In the genomic region with DNA sequence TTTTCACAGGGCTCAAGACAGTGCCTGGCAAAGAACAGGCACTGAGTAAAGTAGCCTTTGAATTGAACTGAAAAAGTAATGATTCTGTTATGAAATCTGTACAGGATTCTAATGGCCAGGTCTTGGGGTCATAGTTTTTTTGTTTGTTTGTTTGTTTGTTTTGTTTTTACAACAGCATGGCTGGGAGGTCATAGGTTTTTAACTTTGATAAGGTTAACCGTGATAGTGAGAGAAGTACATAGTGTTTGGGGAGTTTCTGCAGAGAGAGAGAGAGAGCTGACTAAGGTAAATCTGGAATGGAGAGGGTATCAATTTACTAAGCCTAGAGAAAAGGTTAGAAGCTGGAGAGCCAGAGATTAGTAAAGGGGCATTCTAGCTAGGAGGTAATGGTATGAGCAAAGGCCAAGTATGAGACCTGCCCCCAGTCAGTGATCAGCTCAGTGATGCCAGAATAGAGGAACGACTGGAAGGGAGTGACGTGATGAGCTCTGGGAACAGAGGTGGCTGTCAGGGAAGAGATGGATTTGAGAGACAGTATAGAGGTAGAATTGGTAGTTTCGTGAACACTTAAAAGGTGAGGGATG, we compare ENCODE assay signal across 25 cellular contexts. TPM values are rescaled to one million over a fixed set of nuclear protein-coding genes. Genes with fewer than 3 reads are reported as not detected.
DNase-seq lines count a peak whose midpoint lies in the region; ATAC-seq and TF ChIP-seq lines count a peak whose summit lies in the region.
"Had no signal": no experiment of that assay in that cellular context is flagged by ENCODE, and none has a peak within 500 bp of the region (broad histone marks: within the 10 kb centered on the region; RNA-seq: fewer than 3 reads in every experiment).

No MANE protein-coding gene starts in this region.

- no peaks in the 10 kb centered on the region for H3K9me3 Mint-ChIP-seq in stimulated activated naive CD8-positive, alpha-beta T cell treated with anti-CD3 and anti-CD28 coated beads, Interleukin-15, Interleukin-2, amounts not matched to agents 100 ng/mL and 50 ng/mL, for 24 hours
- no peaks in the 10 kb centered on the region for H3K9me3 Mint-ChIP-seq in activated T-helper 2 cell treated with anti-CD3 and anti-CD28 coated beads, Interferon-gamma antibody, Interleukin-2, Interleukin-4, amounts not matched to agents 10 μg/mL and 5 μg/mL and 100 μg/mL, durations not matched to agents 14 hours and 24 hours and 36 hours
- H3K9me3 Mint-ChIP-seq in memory B cell = no peaks in the 10 kb centered on the region
- no peaks in the 10 kb centered on the region for H3K9me3 Mint-ChIP-seq in type B pancreatic cell
- H3K9me3 Mint-ChIP-seq: WTC11 had no signal

- peaks cover 50% of the 10 kb centered on the region for H3K4me1 Mint-ChIP-seq in stimulated activated naive CD8-positive, alpha-beta T cell treated with anti-CD3 and anti-CD28 coated beads, Interleukin-15, Interleukin-2, amounts not matched to agents 100 ng/mL and 50 ng/mL, for 24 hours (ENCODE audit: low read depth)
- H3K4me1 Mint-ChIP-seq in activated T-helper 2 cell treated with anti-CD3 and anti-CD28 coated beads, Interferon-gamma antibody, Interleukin-2, Interleukin-4, amounts not matched to agents 10 μg/mL and 5 μg/mL and 100 μg/mL, durations not matched to agents 14 hours and 24 hours and 36 hours (ENCODE audit: low read depth) = peaks cover 58% of the 10 kb centered on the region
- H3K4me1 Mint-ChIP-seq in memory B cell = peaks cover 9% of the 10 kb centered on the region
- no peaks in the 10 kb centered on the region for H3K4me1 Mint-ChIP-seq in type B pancreatic cell (ENCODE audit: unreplicated experiment)
- H3K4me1 Mint-ChIP-seq: WTC11 had no signal

- TF ChIP-seq POLR2A in thyroid gland (IDR thresholded peaks at IDR 0.05) = no peak

- peaks cover 96% of the 10 kb centered on the region for H3K36me3 Mint-ChIP-seq in stimulated activated naive CD8-positive, alpha-beta T cell treated with anti-CD3 and anti-CD28 coated beads, Interleukin-15, Interleukin-2, amounts not matched to agents 100 ng/mL and 50 ng/mL, for 24 hours (ENCODE audit: low read depth)
- H3K36me3 Mint-ChIP-seq in activated T-helper 2 cell treated with anti-CD3 and anti-CD28 coated beads, Interferon-gamma antibody, Interleukin-2, Interleukin-4, amounts not matched to agents 10 μg/mL and 5 μg/mL and 100 μg/mL, durations not matched to agents 14 hours and 24 hours and 36 hours (ENCODE audit: low read depth) = peaks cover 95% of the 10 kb centered on the region
- H3K36me3 Mint-ChIP-seq in memory B cell = peaks cover 50% of the 10 kb centered on the region
- peaks cover 71% of the 10 kb centered on the region for H3K36me3 Mint-ChIP-seq in type B pancreatic cell

- no peaks in the 10 kb centered on the region for H3K27me3 ChIP-seq in thyroid gland
- H3K27me3 ChIP-seq: adrenal gland had no signal

- no peak overlapping the region for H3K4me3 ChIP-seq in thyroid gland (replicated peaks in 1 of 3)
- H3K4me3 ChIP-seq: adrenal gland, left ventricle myocardium inferior had no signal

- H3K27me3 Mint-ChIP-seq in stimulated activated naive CD8-positive, alpha-beta T cell treated with anti-CD3 and anti-CD28 coated beads, Interleukin-15, Interleukin-2, amounts not matched to agents 100 ng/mL and 50 ng/mL, for 24 hours = no peaks in the 10 kb centered on the region
- H3K27me3 Mint-ChIP-seq in activated T-helper 2 cell treated with anti-CD3 and anti-CD28 coated beads, Interferon-gamma antibody, Interleukin-2, Interleukin-4, amounts not matched to agents 10 μg/mL and 5 μg/mL and 100 μg/mL, durations not matched to agents 14 hours and 24 hours and 36 hours (ENCODE audit: low read depth) = no peaks in the 10 kb centered on the region
- H3K27me3 Mint-ChIP-seq in memory B cell (no peaks in the 10 kb centered on the region), type B pancreatic cell (no peaks in the 10 kb centered on the region)

- TF ChIP-seq CTCF in type B pancreatic cell (conservative IDR thresholded peaks at IDR 0.05) = no peak
- no peak for TF ChIP-seq CTCF in thyroid gland (IDR thresholded peaks at IDR 0.05)

- no peak for ATAC-seq in stimulated activated naive CD8-positive, alpha-beta T cell treated with anti-CD3 and anti-CD28 coated beads, Interleukin-15, Interleukin-2, amounts not matched to agents 100 U/mL and 50 U/mL, for 24 hours
- ATAC-seq in memory B cell (ENCODE audit: low read depth) = no peak
- no peak for ATAC-seq in GM21423 (IDR thresholded peaks at IDR 0.05; ENCODE audit: unreplicated experiment)
- ATAC-seq: WTC11 had no signal

- H3K27ac Mint-ChIP-seq in stimulated activated naive CD8-positive, alpha-beta T cell treated with anti-CD3 and anti-CD28 coated beads, Interleukin-15, Interleukin-2, amounts not matched to agents 100 ng/mL and 50 ng/mL, for 24 hours = peak overlapping the region; percentile 14
- peak overlapping the region; percentile 88 for H3K27ac Mint-ChIP-seq in activated T-helper 2 cell treated with anti-CD3 and anti-CD28 coated beads, Interferon-gamma antibody, Interleukin-2, Interleukin-4, amounts not matched to agents 10 μg/mL and 5 μg/mL and 100 μg/mL, durations not matched to agents 14 hours and 24 hours and 36 hours
- H3K27ac Mint-ChIP-seq in memory B cell = peak overlapping the region; percentile 66
- H3K27ac Mint-ChIP-seq in type B pancreatic cell = peak overlapping the region; percentile 3
- H3K27ac Mint-ChIP-seq: WTC11 had no signal

- H3K9me3 ChIP-seq in thyroid gland = no peaks in the 10 kb centered on the region
- H3K9me3 ChIP-seq: adrenal gland, left ventricle myocardium inferior had no signal

- H3K36me3 ChIP-seq in thyroid gland = peaks cover 60 to 74% of the 10 kb centered on the region in 2 donors

- no peak for DNase-seq in stimulated activated naive CD8-positive, alpha-beta T cell treated with anti-CD3 and anti-CD28 coated beads, Interleukin-15, Interleukin-2, amounts not matched to agents 100 U/mL and 50 U/mL, for 24 hours
- no peak for DNase-seq in activated T-helper 2 cell treated with anti-CD3 and anti-CD28 coated beads, Interferon-gamma antibody, Interleukin-2, Interleukin-4, amounts not matched to agents 10 μg/mL and 5 μg/mL and 100 μg/mL, durations not matched to agents 14 hours and 24 hours and 36 hours (ENCODE audit: low spot score)
- no peak for DNase-seq in memory B cell (ENCODE audit: low spot score in 2 of 2)
- DNase-seq in type B pancreatic cell (ENCODE audit: extremely low spot score, unreplicated experiment) = no peak
- no peak for DNase-seq in SW 1271 (lab: John Stamatoyannopoulos, UW)
- no peak for DNase-seq in thyroid gland
- DNase-seq: activated CD8-positive, alpha-beta memory T cell treated with anti-CD3 and anti-CD28 coated beads, Interleukin-2, amount 50 U/mL, for 48 hours; adrenal gland; central memory CD4-positive, alpha-beta T cell; DMS 273 treated with DMSO at 0.1 percent for 48 hours; effector CD4-positive, alpha-beta T cell; GDM1; HCEC 1CT; Karpas-422; left ventricle myocardium inferior; NCI-H1092; NCI-H2081 treated with DMSO at 0.1 percent for 48 hours; NCI-H510A; OCI-M1; SIG-M5; stimulated activated CD4-positive, alpha-beta T cell treated with anti-CD3 and anti-CD28 coated beads, Interleukin-2, amount 100 ng/mL, for 24 hours; substantia nigra had no signal

- H3K4me3 Mint-ChIP-seq in stimulated activated naive CD8-positive, alpha-beta T cell treated with anti-CD3 and anti-CD28 coated beads, Interleukin-15, Interleukin-2, amounts not matched to agents 100 ng/mL and 50 ng/mL, for 24 hours = no peak overlapping the region
- H3K4me3 Mint-ChIP-seq in activated T-helper 2 cell treated with anti-CD3 and anti-CD28 coated beads, Interferon-gamma antibody, Interleukin-2, Interleukin-4, amounts not matched to agents 10 μg/mL and 5 μg/mL and 100 μg/mL, durations not matched to agents 14 hours and 24 hours and 36 hours (ENCODE audit: low read depth) = no peak overlapping the region
- H3K4me3 Mint-ChIP-seq in memory B cell (no peak overlapping the region), type B pancreatic cell (no peak overlapping the region)
- H3K4me3 Mint-ChIP-seq: WTC11 had no signal

- no peak overlapping the region for H3K27ac ChIP-seq in thyroid gland
- H3K27ac ChIP-seq: adrenal gland, left ventricle myocardium inferior had no signal

- intact Hi-C loops in activated T-helper 2 cell treated with anti-CD3 and anti-CD28 coated beads, Interferon-gamma antibody, Interleukin-2, Interleukin-4, amounts not matched to agents 10 μg/mL and 5 μg/mL and 100 μg/mL, durations not matched to agents 14 hours and 24 hours and 36 hours (cut with micrococcal nuclease) = loop anchor here (5.0 kb wide), 1 partner anchor 37 kb away; no protein-coding TSS in a partner anchor
- intact Hi-C loops in thyroid gland (cut with DNase I) = no loop called here

- H3K4me1 ChIP-seq in thyroid gland = no peaks in the 10 kb centered on the region
- H3K4me1 ChIP-seq: adrenal gland, left ventricle myocardium inferior had no signal

- 95 to 96% methylated on average over 4 of the region's 4 CpGs for WGBS in thyroid gland, 2 donors

RNA-seq across cellular contexts. Expression of a gene that starts 25.9 kb away (rescaled TPM):
- total RNA-seq in activated T-helper 2 cell treated with anti-CD3 and anti-CD28 coated beads, Interferon-gamma antibody, Interleukin-2, Interleukin-4, amounts not matched to agents 10 μg/mL and 5 μg/mL and 100 μg/mL, durations not matched to agents 14 hours and 24 hours and 36 hours = 452 and 492 TPM in 2 replicates
- total RNA-seq in type B pancreatic cell (ENCODE audit: low replicate concordance) (266 and 349 TPM in 2 replicates), thyroid gland (100 to 1,000 TPM; 185 to 240 (median 216) TPM)

RNA-seq across cellular contexts. Expression of a gene that starts 53.3 kb away (rescaled TPM):
- 1.3 and 1.6 TPM in 2 replicates for total RNA-seq in activated T-helper 2 cell treated with anti-CD3 and anti-CD28 coated beads, Interferon-gamma antibody, Interleukin-2, Interleukin-4, amounts not matched to agents 10 μg/mL and 5 μg/mL and 100 μg/mL, durations not matched to agents 14 hours and 24 hours and 36 hours
- 2.1 and 5.1 TPM in 2 replicates for total RNA-seq in type B pancreatic cell (ENCODE audit: low replicate concordance)
- total RNA-seq in thyroid gland = 1 to 10 TPM; 1.9 to 3.1 (median 2.4) TPM

RNA-seq across cellular contexts. Expression of a gene that starts 53.4 kb away (rescaled TPM):
- 11.5 and 15.2 TPM in 2 replicates for total RNA-seq in activated T-helper 2 cell treated with anti-CD3 and anti-CD28 coated beads, Interferon-gamma antibody, Interleukin-2, Interleukin-4, amounts not matched to agents 10 μg/mL and 5 μg/mL and 100 μg/mL, durations not matched to agents 14 hours and 24 hours and 36 hours
- 13.9 and 19.0 TPM in 2 replicates for total RNA-seq in type B pancreatic cell (ENCODE audit: low replicate concordance)
- 10 to 100 TPM; 14.6 to 25.6 (median 22.8) TPM for total RNA-seq in thyroid gland

Comparison
In these comparisons a context has a peak if more than half of its experiments do, and no peak if none do; other contexts are left out.
1. H3K27ac Mint-ChIP-seq: peak in every context shown above with its lines; median percentile 88 in activated T-helper 2 cell treated with anti-CD3 and anti-CD28 coated beads, Interferon-gamma antibody, Interleukin-2, Interleukin-4, amounts not matched to agents 10 μg/mL and 5 μg/mL and 100 μg/mL, durations not matched to agents 14 hours and 24 hours and 36 hours; 66 in memory B cell; 14 in stimulated activated naive CD8-positive, alpha-beta T cell treated with anti-CD3 and anti-CD28 coated beads, Interleukin-15, Interleukin-2, amounts not matched to agents 100 ng/mL and 50 ng/mL, for 24 hours; 3 in type B pancreatic cell.